14 cellular contexts compared by ENCODE assay signal in the genomic region with DNA sequence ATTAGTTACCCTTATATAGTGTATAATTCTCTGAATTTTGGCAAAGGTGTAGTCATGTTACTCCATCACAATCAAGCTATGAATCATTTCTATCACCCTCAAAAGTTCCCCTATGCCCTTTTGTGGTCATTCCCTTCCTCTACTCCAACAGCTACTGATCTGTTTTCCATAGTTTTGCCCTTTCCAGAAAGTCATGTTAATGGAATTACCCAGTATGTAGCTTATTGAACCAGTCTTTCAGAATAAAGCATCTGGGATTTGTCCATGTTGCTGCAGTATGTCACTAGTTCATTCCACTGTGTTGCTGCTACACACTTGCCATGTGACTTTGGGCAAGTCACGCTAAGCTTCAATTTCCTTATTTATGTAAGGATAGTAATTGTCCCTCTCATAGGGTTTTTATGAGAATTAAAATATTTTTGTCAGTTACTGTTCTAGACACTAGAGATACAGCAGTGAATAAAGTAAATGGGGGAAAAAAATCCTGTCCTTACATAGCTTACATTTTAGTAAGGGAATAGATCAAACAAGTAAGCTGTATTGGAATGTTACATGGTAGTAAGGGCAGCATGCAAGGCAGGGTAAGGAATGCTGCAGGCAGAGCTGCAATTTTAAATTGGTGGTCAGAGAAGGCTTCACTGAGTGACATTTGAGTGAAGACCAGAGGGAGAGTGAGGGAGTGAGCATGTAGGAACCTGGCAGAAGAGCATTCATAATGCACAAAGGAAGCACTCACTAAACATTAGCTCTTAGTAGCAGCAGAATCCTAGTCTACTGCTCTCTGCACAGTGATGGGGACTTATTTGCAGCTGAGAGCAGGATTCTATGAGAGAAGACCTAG.
DNase-seq lines count a peak whose midpoint lies in the region; ATAC-seq and TF ChIP-seq lines count a peak whose summit lies in the region.
"Had no signal": no experiment of that assay in that cellular context is flagged by ENCODE, and none has a peak within 500 bp of the region (broad histone marks: within the 10 kb centered on the region; RNA-seq: fewer than 3 reads in every experiment).

No MANE protein-coding gene starts in this region.

- no peak for TF ChIP-seq RAD21 in SK-N-SH (IDR thresholded peaks at IDR 0.05; ENCODE audit: low read length)

- no peaks in the 10 kb centered on the region for H3F3A ChIP-seq in SK-N-SH (replicated peaks; ENCODE audit: insufficient read depth)

- intact Hi-C loops in activated CD4-positive, alpha-beta T cell treated with anti-CD3 and anti-CD28 coated beads for 36 hours (cut with DNase I, micrococcal nuclease) = no loop called here

- ATAC-seq in GM18498 (IDR thresholded peaks at IDR 0.05; ENCODE audit: unreplicated experiment) = no peak
- no peak for ATAC-seq in activated CD4-positive, alpha-beta T cell treated with anti-CD3 and anti-CD28 coated beads for 36 hours
- ATAC-seq: left lobe of liver, pancreas had no signal

- 83% methylated on average over 1 of the region's 1 CpG for WGBS in SK-N-SH (ENCODE audit: low lambda C conversion rate)

- no peaks in the 10 kb centered on the region for H3K9me3 Mint-ChIP-seq in activated CD4-positive, alpha-beta T cell treated with anti-CD3 and anti-CD28 coated beads for 36 hours (ENCODE audit: low read depth)

- peaks cover under 1% of the 10 kb centered on the region for H3K4me1 Mint-ChIP-seq in activated CD4-positive, alpha-beta T cell treated with anti-CD3 and anti-CD28 coated beads for 36 hours

- TF ChIP-seq CTCF in SK-N-SH (IDR thresholded peaks at IDR 0.05) = no peak
- TF ChIP-seq CTCF in fibroblast of the aortic adventitia (IDR thresholded peaks at IDR 0.05; ENCODE audit: insufficient read depth, low read length) = no peak
- no peak for TF ChIP-seq CTCF in osteoblast (IDR thresholded peaks at IDR 0.05; ENCODE audit: extremely low read depth, low read depth, low read length)
- no peak for TF ChIP-seq CTCF in BE2C (IDR thresholded peaks at IDR 0.05; ENCODE audit: low read depth, low read length)

- no peak overlapping the region for H3K4me3 Mint-ChIP-seq in activated CD4-positive, alpha-beta T cell treated with anti-CD3 and anti-CD28 coated beads for 36 hours

- H3K4me2 ChIP-seq in SK-N-SH (0 out of 2 replicates have a peak overlapping the region, but pooled peaks have one; percentile 0), osteoblast (ENCODE audit: insufficient read depth, low read length) (peak overlapping the region; percentile 28)

- H3K27ac ChIP-seq in SK-N-SH (ENCODE audit: low read depth in 2 of 2, low read length in 1 of 2) = peak overlapping the region in 1 of 2 experiments; percentile 47; a peak in 2 of 4 replicates
- peak overlapping the region; percentile 46 for H3K27ac ChIP-seq in osteoblast (ENCODE audit: low read depth, low read length)
- H3K27ac ChIP-seq: pancreas had no signal

- no peak overlapping the region for H3K4me3 ChIP-seq in SK-N-SH (ENCODE audit: low read depth in 2 of 2, low read length in 1 of 2)
- no peak overlapping the region for H3K4me3 ChIP-seq in fibroblast of the aortic adventitia (ENCODE audit: low read depth, low read length)
- H3K4me3 ChIP-seq in osteoblast (ENCODE audit: insufficient read depth, low read length) = no peak overlapping the region
- no peak overlapping the region for H3K4me3 ChIP-seq in BE2C (ENCODE audit: low read depth, low read length)
- H3K4me3 ChIP-seq: pancreas had no signal

- H3K4me1 ChIP-seq in SK-N-SH (ENCODE audit: control insufficient read depth in 1 of 2, insufficient read depth in 2 of 2, low read depth in 1 of 2, low read length in 1 of 2) = peaks cover 6 to 11% of the 10 kb centered on the region in 2 experiments; a peak in 2 of 4 replicates
- peaks cover 29% of the 10 kb centered on the region for H3K4me1 ChIP-seq in osteoblast (ENCODE audit: insufficient read depth, low read length)
- H3K4me1 ChIP-seq in BE2C = no peaks in the 10 kb centered on the region
- H3K4me1 ChIP-seq: pancreas had no signal

- CTCF ChIA-PET in SK-N-SH (lab: Yijun Ruan, JAX) = interaction anchor here (1.0 to 2.5 kb wide), 5 partner anchors 15 to 130 kb away, joined by 3 to 6 read pairs (median 3); no protein-coding TSS in a partner anchor
- CTCF ChIA-PET in activated CD4-positive, alpha-beta T cell treated with anti-CD3 and anti-CD28 coated beads for 36 hours (lab: Charles Lee) = interaction anchor here (1.8 kb wide), 1 partner anchor 229 kb away, joined by 5 read pairs; no protein-coding TSS in a partner anchor

- H3K79me2 ChIP-seq in SK-N-SH (ENCODE audit: insufficient read depth) (no peaks in the 10 kb centered on the region), osteoblast (ENCODE audit: insufficient read depth, low read length) (no peaks in the 10 kb centered on the region)

- no peaks in the 10 kb centered on the region for H3K36me3 Mint-ChIP-seq in activated CD4-positive, alpha-beta T cell treated with anti-CD3 and anti-CD28 coated beads for 36 hours (ENCODE audit: low read depth)

- H3K9me3 ChIP-seq in SK-N-SH = no peaks in the 10 kb centered on the region
- no peaks in the 10 kb centered on the region for H3K9me3 ChIP-seq in osteoblast (ENCODE audit: low read depth, low read length)
- no peaks in the 10 kb centered on the region for H3K9me3 ChIP-seq in BE2C
- H3K9me3 ChIP-seq: pancreas had no signal

- DNase-seq in EL = peak; percentile 90
- no peak for DNase-seq in SK-N-SH
- DNase-seq in fibroblast of the aortic adventitia (ENCODE audit: low read depth) = peak; percentile 87
- DNase-seq in osteoblast (ENCODE audit: insufficient read length, low spot score, missing footprints) = peak; percentile 74
- DNase-seq in activated CD4-positive, alpha-beta T cell treated with anti-CD3 and anti-CD28 coated beads for 36 hours = no peak
- DNase-seq in BE2C = no peak
- no peak for DNase-seq in NCI-H2227 (lab: John Stamatoyannopoulos, UW; ENCODE audit: unreplicated experiment)
- DNase-seq: NCI-H2107; NK-92 treated with Interleukin-12 subunit alpha and Interleukin-12 subunit beta, amount 100 ng/mL, for 24 hours; pancreas; stimulated activated naive CD4-positive, alpha-beta T cell; SW 1271 had no signal

- H2AFZ ChIP-seq in SK-N-SH (ENCODE audit: low read depth) (0 out of 2 replicates have a peak overlapping the region, but pooled peaks have one; percentile 0), osteoblast (ENCODE audit: low read length) (no peak overlapping the region)

- TF ChIP-seq EP300 in SK-N-SH (IDR thresholded peaks at IDR 0.05; ENCODE audit: borderline replicate concordance in 1 of 2, low read depth in 1 of 2, low read length in 1 of 2) = no peak

- H3K27me3 Mint-ChIP-seq in activated CD4-positive, alpha-beta T cell treated with anti-CD3 and anti-CD28 coated beads for 36 hours = peaks cover 11% of the 10 kb centered on the region

- H3K9me2 ChIP-seq in SK-N-SH = no peaks in the 10 kb centered on the region

- H3K27ac Mint-ChIP-seq in activated CD4-positive, alpha-beta T cell treated with anti-CD3 and anti-CD28 coated beads for 36 hours = no peak overlapping the region

- no peaks in the 10 kb centered on the region for H3K36me3 ChIP-seq in SK-N-SH (replicated peaks in 1 of 2; ENCODE audit: control insufficient read depth in 1 of 2, insufficient read depth in 2 of 2, low read length in 1 of 2)
- H3K36me3 ChIP-seq in osteoblast (ENCODE audit: insufficient read depth, low read length) = no peaks in the 10 kb centered on the region
- no peaks in the 10 kb centered on the region for H3K36me3 ChIP-seq in BE2C
- H3K36me3 ChIP-seq: pancreas had no signal

- no peaks in the 10 kb centered on the region for H3K27me3 ChIP-seq in SK-N-SH (ENCODE audit: insufficient read depth)
- no peaks in the 10 kb centered on the region for H3K27me3 ChIP-seq in osteoblast (ENCODE audit: insufficient read depth, low read length)
- H3K27me3 ChIP-seq in BE2C = no peaks in the 10 kb centered on the region
- H3K27me3 ChIP-seq: pancreas had no signal

- POLR2A ChIA-PET in SK-N-SH (lab: Yijun Ruan, JAX) = interaction anchor here (1.1 kb wide), 1 partner anchor 10 kb away, joined by 3 read pairs; no protein-coding TSS in a partner anchor
- POLR2A ChIA-PET in activated CD4-positive, alpha-beta T cell treated with anti-CD3 and anti-CD28 coated beads for 36 hours (lab: Charles Lee) = no interaction called here

- H3K9ac ChIP-seq in SK-N-SH = no peak overlapping the region

- H4K20me1 ChIP-seq in SK-N-SH (ENCODE audit: insufficient read depth) (no peaks in the 10 kb centered on the region), osteoblast (ENCODE audit: insufficient read depth, low read length) (no peaks in the 10 kb centered on the region)

TF ChIP-seq in SK-N-SH, 30 proteins besides CTCF, POLR2A, EP300 and RAD21 (continues in another document):
- TF ChIP-seq TCF12 (IDR thresholded peaks at IDR 0.05) (peak; percentile 65), JUND (IDR thresholded peaks at IDR 0.05) (peak; percentile 24; the same call in 1 of the 2 replicates), TAF1 (IDR thresholded peaks at IDR 0.05; ENCODE audit: borderline replicate concordance, low read depth, low read length) (no peak), PBX3 (IDR thresholded peaks at IDR 0.05) (no peak; the same call in 1 of the 2 replicates)
- TF ChIP-seq, protein P1, sequence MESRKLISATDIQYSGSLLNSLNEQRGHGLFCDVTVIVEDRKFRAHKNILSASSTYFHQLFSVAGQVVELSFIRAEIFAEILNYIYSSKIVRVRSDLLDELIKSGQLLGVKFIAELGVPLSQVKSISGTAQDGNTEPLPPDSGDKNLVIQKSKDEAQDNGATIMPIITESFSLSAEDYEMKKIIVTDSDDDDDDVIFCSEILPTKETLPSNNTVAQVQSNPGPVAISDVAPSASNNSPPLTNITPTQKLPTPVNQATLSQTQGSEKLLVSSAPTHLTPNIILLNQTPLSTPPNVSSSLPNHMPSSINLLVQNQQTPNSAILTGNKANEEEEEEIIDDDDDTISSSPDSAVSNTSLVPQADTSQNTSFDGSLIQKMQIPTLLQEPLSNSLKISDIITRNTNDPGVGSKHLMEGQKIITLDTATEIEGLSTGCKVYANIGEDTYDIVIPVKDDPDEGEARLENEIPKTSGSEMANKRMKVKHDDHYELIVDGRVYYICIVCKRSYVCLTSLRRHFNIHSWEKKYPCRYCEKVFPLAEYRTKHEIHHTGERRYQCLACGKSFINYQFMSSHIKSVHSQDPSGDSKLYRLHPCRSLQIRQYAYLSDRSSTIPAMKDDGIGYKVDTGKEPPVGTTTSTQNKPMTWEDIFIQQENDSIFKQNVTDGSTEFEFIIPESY (IDR thresholded peaks at IDR 0.05; ENCODE audit: borderline replicate concordance, low read depth) = no peak

Comparison
In these comparisons a context has a peak if more than half of its experiments do, and no peak if none do; other contexts are left out.
1. DNase-seq: peak in EL (single experiment), fibroblast of the aortic adventitia (single experiment) and osteoblast (single experiment); none in SK-N-SH (single experiment), activated CD4-positive, alpha-beta T cell treated with anti-CD3 and anti-CD28 coated beads for 36 hours (single experiment), BE2C (single experiment) and NCI-H2227 (single experiment).